25 cellular contexts compared by ENCODE assay signal in genomic region chr16:65038125-65038524, GRCh38.
DNase-seq lines count a peak whose midpoint lies in the region; ATAC-seq and TF ChIP-seq lines count a peak whose summit lies in the region.
"Had no signal": no experiment of that assay in that cellular context is flagged by ENCODE, and none has a peak within 500 bp of the region (broad histone marks: within the 10 kb centered on the region; RNA-seq: fewer than 3 reads in every experiment).

No MANE protein-coding gene starts in this region.

- POLR2A ChIA-PET in MCF 10A (lab: Yijun Ruan, JAX) = no interaction called here

- H3K36me3 Mint-ChIP-seq in HFFc6 (ENCODE audit: low read depth) = peaks cover 47% of the 10 kb centered on the region
- H3K36me3 Mint-ChIP-seq in MCF 10A (ENCODE audit: insufficient read depth, unreplicated experiment) = no peaks in the 10 kb centered on the region
- H3K36me3 Mint-ChIP-seq: activated naive CD8-positive, alpha-beta T cell; T-cell had no signal

- H3K9me3 Mint-ChIP-seq in HFFc6 (peaks cover 9% of the 10 kb centered on the region), MCF 10A (ENCODE audit: unreplicated experiment) (peaks cover 17% of the 10 kb centered on the region)
- H3K9me3 Mint-ChIP-seq: dendritic cell treated with granulocyte-macrophage colony-stimulating factor and Interleukin-4, amounts not matched to agents 40 ng/mL and 50 ng/mL, for 4 days had no signal

- H3K9me2 ChIP-seq in neural cell (ENCODE audit: insufficient read depth, low read length) = no peaks in the 10 kb centered on the region

- H3F3A ChIP-seq in neural cell (ENCODE audit: insufficient read depth, low read length, poor library complexity, severe bottlenecking) = no peaks in the 10 kb centered on the region

- H3K27ac ChIP-seq in neural cell (ENCODE audit: low read length) = no peak overlapping the region
- H3K27ac ChIP-seq: BLaER1, lower lobe of right lung, psoas muscle, sigmoid colon, testis had no signal

- no peak for DNase-seq in HFFc6
- peak; percentile 3 for DNase-seq in NCI-H82 treated with DMSO at 0.1 percent for 48 hours (lab: John Stamatoyannopoulos, UW; ENCODE audit: unreplicated experiment)
- peak; percentile 50 for DNase-seq in fibroblast of villous mesenchyme (ENCODE audit: low read depth)
- no peak for DNase-seq in MV-4-11 (lab: John Stamatoyannopoulos, UW)
- DNase-seq in MCF 10A (ENCODE audit: unreplicated experiment) = no peak
- no peak for DNase-seq in effector CD8-positive, alpha-beta T cell (lab: John Stamatoyannopoulos, UW)
- DNase-seq: activated CD8-positive, alpha-beta T cell treated with anti-CD3 and anti-CD28 coated beads, Interleukin-2, amount 10 ng/mL, durations not matched to agents 7 days and 5 days; aorta; lower lobe of right lung; NCI-H1105 treated with DMSO at 0.1 percent for 48 hours; NCI-H2107; psoas muscle; sigmoid colon; stimulated activated CD4-positive, alpha-beta T cell treated with anti-CD3 and anti-CD28 coated beads, Interleukin-15, amount 100 ng/mL, for 24 hours; stimulated activated naive CD4-positive, alpha-beta T cell treated with Interleukin-2 at 50 U/mL for 16 hours; T-cell; testis had no signal

- CTCF ChIA-PET in MCF 10A (lab: Yijun Ruan, JAX) = no interaction called here

- no peak for TF ChIP-seq CTCF in HFFc6 (IDR thresholded peaks at IDR 0.05)
- no peak for TF ChIP-seq CTCF in fibroblast of villous mesenchyme (IDR thresholded peaks at IDR 0.05; ENCODE audit: insufficient read depth, low read depth, low read length)
- TF ChIP-seq CTCF in neural cell (IDR thresholded peaks at IDR 0.05; ENCODE audit: poor library complexity, severe bottlenecking) = no peak
- no peak for TF ChIP-seq CTCF in MCF 10A (IDR thresholded peaks at IDR 0.05; ENCODE audit: unreplicated experiment)

- no peak overlapping the region for H2AFZ ChIP-seq in neural cell (ENCODE audit: low read depth, low read length)

- H3K4me2 ChIP-seq in neural cell (ENCODE audit: low read length) = peak overlapping the region; percentile 18
- H3K4me2 ChIP-seq: BLaER1 had no signal

- peaks cover 4% of the 10 kb centered on the region for H3K27me3 Mint-ChIP-seq in HFFc6 (ENCODE audit: insufficient read depth)
- no peaks in the 10 kb centered on the region for H3K27me3 Mint-ChIP-seq in MCF 10A (ENCODE audit: insufficient read depth, unreplicated experiment)
- H3K27me3 Mint-ChIP-seq: activated naive CD8-positive, alpha-beta T cell; dendritic cell treated with granulocyte-macrophage colony-stimulating factor and Interleukin-4, amounts not matched to agents 40 ng/mL and 50 ng/mL, for 4 days; T-cell had no signal

- H4K20me1 ChIP-seq in neural cell (ENCODE audit: insufficient read depth) = no peaks in the 10 kb centered on the region
- H4K20me1 ChIP-seq: BLaER1 had no signal

- ATAC-seq in GM21717 (IDR thresholded peaks at IDR 0.05; ENCODE audit: unreplicated experiment) = no peak
- ATAC-seq: activated CD4-positive, CD25-positive, alpha-beta regulatory T cell treated with anti-CD3 and anti-CD28 coated beads, Interleukin-2, amount 50 U/mL, for 24 hours; activated CD8-positive, alpha-beta T cell treated with anti-CD3 and anti-CD28 coated beads, Interleukin-2, amount 10 ng/mL, durations not matched to agents 7 days and 5 days; K562; lower lobe of right lung; psoas muscle; T-cell had no signal

- H3K4me3 ChIP-seq in fibroblast of villous mesenchyme (ENCODE audit: low read depth, low read length) (no peak overlapping the region), neural cell (ENCODE audit: low read length) (peak overlapping the region; percentile 54)
- H3K4me3 ChIP-seq: BLaER1, K562, lower lobe of right lung, psoas muscle, sigmoid colon, testis had no signal

- no TSS peak for BruUV-seq in MCF 10A (replicated peaks; lab: Mats Ljungman, UMichigan)

- no peak for TF ChIP-seq RAD21 in neural cell (conservative IDR thresholded peaks at IDR 0.05)

- intact Hi-C loops in MCF 10A (cut with micrococcal nuclease) = no loop called here

- H3K79me2 ChIP-seq in neural cell (replicated peaks; ENCODE audit: insufficient read depth, low read length) = no peaks in the 10 kb centered on the region

- no peaks in the 10 kb centered on the region for H3K27me3 ChIP-seq in neural cell (ENCODE audit: insufficient read depth, low read depth, low read length)
- H3K27me3 ChIP-seq: BLaER1, sigmoid colon, testis had no signal

- H3K4me1 Mint-ChIP-seq in HFFc6 (ENCODE audit: low read depth) = peaks cover 32% of the 10 kb centered on the region
- no peaks in the 10 kb centered on the region for H3K4me1 Mint-ChIP-seq in MCF 10A (ENCODE audit: insufficient read depth, unreplicated experiment)
- H3K4me1 Mint-ChIP-seq: T-cell had no signal

- no peak overlapping the region for H3K27ac Mint-ChIP-seq in HFFc6
- H3K27ac Mint-ChIP-seq in MCF 10A (ENCODE audit: low read depth, unreplicated experiment) = no peak overlapping the region
- H3K27ac Mint-ChIP-seq: activated CD8-positive, alpha-beta T cell treated with anti-CD3 and anti-CD28 coated beads, Interleukin-2, amount 10 ng/mL, durations not matched to agents 7 days and 5 days; activated naive CD8-positive, alpha-beta T cell; activated T-helper 2 cell treated with anti-CD3 and anti-CD28 coated beads, Interferon-gamma antibody, Interleukin-2, Interleukin-4, amounts not matched to agents 10 μg/mL and 5 μg/mL and 100 μg/mL, durations not matched to agents 14 hours and 24 hours and 36 hours; dendritic cell treated with granulocyte-macrophage colony-stimulating factor and Interleukin-4, amounts not matched to agents 40 ng/mL and 50 ng/mL, for 4 days; T-cell had no signal

- H3K9ac ChIP-seq in neural cell (ENCODE audit: low read length) = peak overlapping the region; percentile 36
- H3K9ac ChIP-seq: BLaER1 had no signal

- H3K36me3 ChIP-seq in neural cell (ENCODE audit: insufficient read depth, low read length) = no peaks in the 10 kb centered on the region
- H3K36me3 ChIP-seq: BLaER1, lower lobe of right lung, sigmoid colon had no signal

- 0 out of 2 replicates have a peak overlapping the region, but pooled peaks have one; percentile 30 for H3K4me3 Mint-ChIP-seq in HFFc6
- H3K4me3 Mint-ChIP-seq in MCF 10A (ENCODE audit: unreplicated experiment) = no peak overlapping the region
- H3K4me3 Mint-ChIP-seq: activated CD8-positive, alpha-beta T cell treated with anti-CD3 and anti-CD28 coated beads, Interleukin-2, amount 10 ng/mL, durations not matched to agents 7 days and 5 days; activated naive CD8-positive, alpha-beta T cell; dendritic cell treated with granulocyte-macrophage colony-stimulating factor and Interleukin-4, amounts not matched to agents 40 ng/mL and 50 ng/mL, for 4 days; T-cell had no signal

- TF ChIP-seq EP300 in neural cell (conservative IDR thresholded peaks at IDR 0.05; ENCODE audit: poor library complexity, severe bottlenecking) = peak; percentile 47

- no peaks in the 10 kb centered on the region for H3K9me3 ChIP-seq in neural cell (ENCODE audit: low read length)
- H3K9me3 ChIP-seq: lower lobe of right lung, psoas muscle, sigmoid colon, testis had no signal

TF ChIP-seq in neural cell, 6 proteins besides CTCF, POLR2A, EP300 and RAD21:
- TF ChIP-seq MXI1 (conservative IDR thresholded peaks at IDR 0.05; ENCODE audit: poor library complexity, severe bottlenecking) (no peak), EZH2 (IDR thresholded peaks at IDR 0.05; ENCODE audit: borderline replicate concordance, insufficient read depth, low read length, poor library complexity, severe bottlenecking) (no peak), SMC3 (conservative IDR thresholded peaks at IDR 0.05; ENCODE audit: poor library complexity) (no peak), POLR2AphosphoS5 (IDR thresholded peaks at IDR 0.05) (peak; percentile 77), TAF1 (IDR thresholded peaks at IDR 0.05; ENCODE audit: low read depth) (no peak)
- TF ChIP-seq, protein P1, sequence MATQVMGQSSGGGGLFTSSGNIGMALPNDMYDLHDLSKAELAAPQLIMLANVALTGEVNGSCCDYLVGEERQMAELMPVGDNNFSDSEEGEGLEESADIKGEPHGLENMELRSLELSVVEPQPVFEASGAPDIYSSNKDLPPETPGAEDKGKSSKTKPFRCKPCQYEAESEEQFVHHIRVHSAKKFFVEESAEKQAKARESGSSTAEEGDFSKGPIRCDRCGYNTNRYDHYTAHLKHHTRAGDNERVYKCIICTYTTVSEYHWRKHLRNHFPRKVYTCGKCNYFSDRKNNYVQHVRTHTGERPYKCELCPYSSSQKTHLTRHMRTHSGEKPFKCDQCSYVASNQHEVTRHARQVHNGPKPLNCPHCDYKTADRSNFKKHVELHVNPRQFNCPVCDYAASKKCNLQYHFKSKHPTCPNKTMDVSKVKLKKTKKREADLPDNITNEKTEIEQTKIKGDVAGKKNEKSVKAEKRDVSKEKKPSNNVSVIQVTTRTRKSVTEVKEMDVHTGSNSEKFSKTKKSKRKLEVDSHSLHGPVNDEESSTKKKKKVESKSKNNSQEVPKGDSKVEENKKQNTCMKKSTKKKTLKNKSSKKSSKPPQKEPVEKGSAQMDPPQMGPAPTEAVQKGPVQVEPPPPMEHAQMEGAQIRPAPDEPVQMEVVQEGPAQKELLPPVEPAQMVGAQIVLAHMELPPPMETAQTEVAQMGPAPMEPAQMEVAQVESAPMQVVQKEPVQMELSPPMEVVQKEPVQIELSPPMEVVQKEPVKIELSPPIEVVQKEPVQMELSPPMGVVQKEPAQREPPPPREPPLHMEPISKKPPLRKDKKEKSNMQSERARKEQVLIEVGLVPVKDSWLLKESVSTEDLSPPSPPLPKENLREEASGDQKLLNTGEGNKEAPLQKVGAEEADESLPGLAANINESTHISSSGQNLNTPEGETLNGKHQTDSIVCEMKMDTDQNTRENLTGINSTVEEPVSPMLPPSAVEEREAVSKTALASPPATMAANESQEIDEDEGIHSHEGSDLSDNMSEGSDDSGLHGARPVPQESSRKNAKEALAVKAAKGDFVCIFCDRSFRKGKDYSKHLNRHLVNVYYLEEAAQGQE (IDR thresholded peaks at IDR 0.05; ENCODE audit: borderline replicate concordance) = peak; percentile 41
TF ChIP-seq in neural cell: peak in this region for 2.

Comparison
In these comparisons a context has a peak if more than half of its experiments do, and no peak if none do; other contexts are left out.
1. DNase-seq: peak in NCI-H82 treated with DMSO at 0.1 percent for 48 hours (single experiment) and fibroblast of villous mesenchyme (single experiment); none in HFFc6 (single experiment), MV-4-11 (single experiment), MCF 10A (single experiment) and effector CD8-positive, alpha-beta T cell (single experiment).